19 cellular contexts compared by ENCODE assay signal in the genomic region with DNA sequence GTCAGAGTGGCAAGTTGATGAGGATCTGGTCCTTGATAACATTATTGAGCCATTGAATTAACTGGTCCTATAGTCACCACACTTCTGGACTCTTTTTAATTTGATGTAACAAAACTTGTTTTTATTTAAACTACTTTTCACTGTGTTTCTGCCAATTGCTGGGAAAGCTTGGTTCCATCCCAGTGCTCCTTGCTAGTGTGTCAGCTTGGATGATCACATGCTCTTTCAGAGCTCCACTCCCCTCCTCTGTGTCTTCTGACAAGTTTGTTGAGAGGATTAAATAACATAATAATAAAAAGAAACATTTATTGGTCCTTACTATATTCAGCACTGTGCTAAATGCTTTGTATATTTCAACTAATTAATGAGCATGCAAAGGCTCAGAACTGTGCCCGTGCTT.
A peak's percentile ranks its signal among the peaks of the same experiment; 100 is the strongest.
DNase-seq lines count a peak whose midpoint lies in the region; ATAC-seq, FAIRE-seq and TF ChIP-seq lines count a peak whose summit lies in the region.
"Had no signal": no experiment of that assay in that cellular context is flagged by ENCODE, and none has a peak within 500 bp of the region (broad histone marks: within the 10 kb centered on the region; RNA-seq: fewer than 3 reads in every experiment).

No MANE protein-coding gene starts in this region.

- H3K4me1 ChIP-seq in OCI-LY1 (ENCODE audit: insufficient read depth, low read length, severe bottlenecking), result no peaks in the 10 kb centered on the region
- H3K4me1 ChIP-seq in keratinocyte (ENCODE audit: control insufficient read depth, extremely low read depth, insufficient read depth, low read length), result no peaks in the 10 kb centered on the region
- peaks cover 2% of the 10 kb centered on the region for H3K4me1 ChIP-seq in smooth muscle cell (ENCODE audit: low read depth)

- H3K9me3 ChIP-seq in OCI-LY1 (ENCODE audit: low read length) (peaks cover 3% of the 10 kb centered on the region; the same call in 1 of the 2 replicates), keratinocyte (ENCODE audit: control insufficient read depth, low read depth, low read length) (no peaks in the 10 kb centered on the region), smooth muscle cell (replicated peaks; ENCODE audit: low read depth) (no peaks in the 10 kb centered on the region)

- no peaks in the 10 kb centered on the region for H3K27me3 Mint-ChIP-seq in activated CD4-positive, alpha-beta memory T cell treated with anti-CD3 and anti-CD28 coated beads for 36 hours
- no peaks in the 10 kb centered on the region for H3K27me3 Mint-ChIP-seq in activated CD4-positive, alpha-beta memory T cell treated with anti-CD3 and anti-CD28 coated beads, Interleukin-2, amount 10 ng/mL, durations not matched to agents 7 days and 5 days

- H2AFZ ChIP-seq in OCI-LY1 (ENCODE audit: low read length) (peak overlapping the region; percentile 77; the same call in 1 of the 2 replicates), keratinocyte (ENCODE audit: control insufficient read depth, low read length) (peak overlapping the region; percentile 20), smooth muscle cell (ENCODE audit: low read depth) (peak overlapping the region; percentile 36)
- H2AFZ ChIP-seq: GM23248 had no signal

- no peak overlapping the region for H3K4me3 Mint-ChIP-seq in activated CD4-positive, alpha-beta memory T cell treated with anti-CD3 and anti-CD28 coated beads for 36 hours
- H3K4me3 Mint-ChIP-seq in activated CD4-positive, alpha-beta memory T cell treated with anti-CD3 and anti-CD28 coated beads, Interleukin-2, amount 10 ng/mL, durations not matched to agents 7 days and 5 days, result no peak overlapping the region

- POLR2A ChIA-PET in activated CD4-positive, alpha-beta memory T cell treated with anti-CD3 and anti-CD28 coated beads for 36 hours (lab: Charles Lee), result no interaction called here
- POLR2A ChIA-PET in activated CD4-positive, alpha-beta memory T cell treated with anti-CD3 and anti-CD28 coated beads, Interleukin-2, amount 10 ng/mL, durations not matched to agents 7 days and 5 days (lab: Charles Lee), result interaction anchor here (0.6 kb wide), 1 partner anchor 599 kb away, joined by 3 read pairs; no protein-coding TSS in a partner anchor

- ATAC-seq in HG03378 (IDR thresholded peaks at IDR 0.05; ENCODE audit: unreplicated experiment), result no peak
- ATAC-seq in HG03135 (IDR thresholded peaks at IDR 0.05; ENCODE audit: unreplicated experiment), result no peak

- peaks cover 14% of the 10 kb centered on the region for H3K4me1 Mint-ChIP-seq in activated CD4-positive, alpha-beta memory T cell treated with anti-CD3 and anti-CD28 coated beads for 36 hours (ENCODE audit: low read depth)
- peaks cover 7% of the 10 kb centered on the region for H3K4me1 Mint-ChIP-seq in activated CD4-positive, alpha-beta memory T cell treated with anti-CD3 and anti-CD28 coated beads, Interleukin-2, amount 10 ng/mL, durations not matched to agents 7 days and 5 days

- intact Hi-C loops in activated CD4-positive, alpha-beta memory T cell treated with anti-CD3 and anti-CD28 coated beads for 36 hours (cut with micrococcal nuclease), result no loop called here

- H3F3A ChIP-seq in OCI-LY1 (ENCODE audit: insufficient read depth, low read length) (no peaks in the 10 kb centered on the region), smooth muscle cell (ENCODE audit: low read depth) (no peaks in the 10 kb centered on the region)

- no peaks in the 10 kb centered on the region for H3K27me3 ChIP-seq in OCI-LY1 (ENCODE audit: insufficient read depth, low read length)
- no peaks in the 10 kb centered on the region for H3K27me3 ChIP-seq in keratinocyte (ENCODE audit: control insufficient read depth, extremely low read depth, insufficient read depth, low read length)
- no peaks in the 10 kb centered on the region for H3K27me3 ChIP-seq in smooth muscle cell (ENCODE audit: low read depth)

- DNase-seq in activated CD4-positive, alpha-beta memory T cell treated with anti-CD3 and anti-CD28 coated beads for 36 hours, result no peak
- no peak for DNase-seq in activated CD4-positive, alpha-beta memory T cell treated with anti-CD3 and anti-CD28 coated beads, Interleukin-2, amount 10 ng/mL, durations not matched to agents 7 days and 5 days
- DNase-seq in keratinocyte (ENCODE audit: low read depth, low spot score) (no peak), smooth muscle cell (lab: John Stamatoyannopoulos, UW; ENCODE audit: unreplicated experiment) (no peak), H54 (ENCODE audit: insufficient read length, low spot score) (no peak)
- DNase-seq: DMS53, EL, NCI-H1048, NCI-H1436, NCI-H2029, NCI-H345, NCI-H524 treated with DMSO at 0.1 percent for 48 hours had no signal

- H3K9me1 ChIP-seq in keratinocyte (ENCODE audit: control insufficient read depth, extremely low read depth, insufficient read depth, low read length), result no peaks in the 10 kb centered on the region

- H4K20me1 ChIP-seq in OCI-LY1 (ENCODE audit: insufficient read depth, low read length) (no peaks in the 10 kb centered on the region), keratinocyte (ENCODE audit: control insufficient read depth, extremely low read depth, insufficient read depth, low read length) (no peaks in the 10 kb centered on the region), smooth muscle cell (ENCODE audit: low read depth) (no peaks in the 10 kb centered on the region)

- 95% methylated on average over 1 of the region's 1 CpG for WGBS in smooth muscle cell (ENCODE audit: low lambda C conversion rate)

- FAIRE-seq in keratinocyte (lab: Jason Lieb, UNC) (no peak), H54 (lab: Jason Lieb, UNC) (no peak)
- FAIRE-seq: GM12891 had no signal

- H3K4me2 ChIP-seq in OCI-LY1 (ENCODE audit: low read length) (no peak overlapping the region), keratinocyte (ENCODE audit: control insufficient read depth, extremely low read depth, insufficient read depth, low read depth, low read length) (no peak overlapping the region), smooth muscle cell (no peak overlapping the region)

- H3K9ac ChIP-seq in OCI-LY1 (ENCODE audit: low read length), result no peak overlapping the region
- H3K9ac ChIP-seq in keratinocyte (ENCODE audit: control insufficient read depth, extremely low read depth, insufficient read depth, low read length), result no peak overlapping the region
- no peak overlapping the region for H3K9ac ChIP-seq in smooth muscle cell (ENCODE audit: low read depth)
- H3K9ac ChIP-seq: GM23248 had no signal

- CTCF ChIA-PET in activated CD4-positive, alpha-beta memory T cell treated with anti-CD3 and anti-CD28 coated beads for 36 hours (lab: Charles Lee), result no interaction called here
- CTCF ChIA-PET in activated CD4-positive, alpha-beta memory T cell treated with anti-CD3 and anti-CD28 coated beads, Interleukin-2, amount 10 ng/mL, durations not matched to agents 7 days and 5 days (lab: Charles Lee), result no interaction called here

- dilution Hi-C loops in keratinocyte (cut with MboI; ENCODE audit: extremely low pct_ligation_motif_present, low sequenced_read_pairs), result no loop called here

- H3K79me2 ChIP-seq in OCI-LY1 (ENCODE audit: insufficient read depth, low read length), result no peaks in the 10 kb centered on the region
- no peaks in the 10 kb centered on the region for H3K79me2 ChIP-seq in keratinocyte (ENCODE audit: control insufficient read depth, insufficient read depth, low read length)
- no peaks in the 10 kb centered on the region for H3K79me2 ChIP-seq in smooth muscle cell (ENCODE audit: low read depth)

- H3K27ac ChIP-seq in OCI-LY1 (ENCODE audit: low read depth, low read length, poor library complexity, severe bottlenecking) (no peak overlapping the region), keratinocyte (ENCODE audit: control insufficient read depth, insufficient read depth, low read length) (no peak overlapping the region), smooth muscle cell (ENCODE audit: low read depth) (no peak overlapping the region)
- H3K27ac ChIP-seq: 22Rv1, GM23248, HL-60 had no signal

- no peaks in the 10 kb centered on the region for H3K36me3 ChIP-seq in OCI-LY1 (ENCODE audit: insufficient read depth, low read length)
- no peaks in the 10 kb centered on the region for H3K36me3 ChIP-seq in keratinocyte (ENCODE audit: control insufficient read depth in 2 of 2, extremely low read depth in 1 of 2, insufficient read depth in 2 of 2, low read length in 2 of 2)
- no peaks in the 10 kb centered on the region for H3K36me3 ChIP-seq in smooth muscle cell (ENCODE audit: low read depth)

- no peaks in the 10 kb centered on the region for H3K9me3 Mint-ChIP-seq in activated CD4-positive, alpha-beta memory T cell treated with anti-CD3 and anti-CD28 coated beads for 36 hours
- H3K9me3 Mint-ChIP-seq in activated CD4-positive, alpha-beta memory T cell treated with anti-CD3 and anti-CD28 coated beads, Interleukin-2, amount 10 ng/mL, durations not matched to agents 7 days and 5 days, result peaks cover 10% of the 10 kb centered on the region

- peak overlapping the region; percentile 46 for H3K27ac Mint-ChIP-seq in activated CD4-positive, alpha-beta memory T cell treated with anti-CD3 and anti-CD28 coated beads for 36 hours
- no peak overlapping the region for H3K27ac Mint-ChIP-seq in activated CD4-positive, alpha-beta memory T cell treated with anti-CD3 and anti-CD28 coated beads, Interleukin-2, amount 10 ng/mL, durations not matched to agents 7 days and 5 days

- TF ChIP-seq POLR2A in H54 (IDR thresholded peaks at IDR 0.05; ENCODE audit: low read depth, low read length), result no peak

- no peaks in the 10 kb centered on the region for H3K36me3 Mint-ChIP-seq in activated CD4-positive, alpha-beta memory T cell treated with anti-CD3 and anti-CD28 coated beads for 36 hours
- H3K36me3 Mint-ChIP-seq in activated CD4-positive, alpha-beta memory T cell treated with anti-CD3 and anti-CD28 coated beads, Interleukin-2, amount 10 ng/mL, durations not matched to agents 7 days and 5 days (ENCODE audit: low read depth), result no peaks in the 10 kb centered on the region

- no peaks in the 10 kb centered on the region for H3K9me2 ChIP-seq in OCI-LY1 (ENCODE audit: low read depth, low read length)

- H3K4me3 ChIP-seq in OCI-LY1 (ENCODE audit: low read depth, low read length, poor library complexity, severe bottlenecking) (no peak overlapping the region), keratinocyte (ENCODE audit: control insufficient read depth in 2 of 3, extremely low read depth in 1 of 3, insufficient read depth in 2 of 3, low read depth in 1 of 3, low read length in 3 of 3) (no peak overlapping the region), smooth muscle cell (no peak overlapping the region)
- H3K4me3 ChIP-seq: GM23248 had no signal

- TF ChIP-seq CTCF in OCI-LY1 (IDR thresholded peaks at IDR 0.05; ENCODE audit: low read length), result no peak
- no peak for TF ChIP-seq CTCF in keratinocyte (optimal IDR thresholded peaks at IDR 0.05 in 1 of 3, IDR thresholded peaks at IDR 0.05 in 1 of 3, conservative IDR thresholded peaks at IDR 0.05 in 1 of 3; ENCODE audit: extremely low read depth in 1 of 3, insufficient read depth in 2 of 3, low read length in 3 of 3)
- TF ChIP-seq CTCF in smooth muscle cell (IDR thresholded peaks at IDR 0.05; ENCODE audit: borderline replicate concordance, insufficient read depth, poor library complexity, severe bottlenecking), result no peak

Comparison
In these comparisons a context has a peak if more than half of its experiments do, and no peak if none do; other contexts are left out.
1. H2AFZ ChIP-seq: peak in every context shown above with its lines; median percentile 77 in OCI-LY1; 36 in smooth muscle cell; 20 in keratinocyte.